18 cellular contexts compared by ENCODE assay signal in genomic region chr12:21559855-21560569, GRCh38. TPM values are rescaled to one million over a fixed set of nuclear protein-coding genes. Genes with fewer than 3 reads are reported as not detected.
DNase-seq lines count a peak whose midpoint lies in the region; ATAC-seq and TF ChIP-seq lines count a peak whose summit lies in the region.
"Had no signal": no experiment of that assay in that cellular context is flagged by ENCODE, and none has a peak within 500 bp of the region (broad histone marks: within the 10 kb centered on the region; RNA-seq: fewer than 3 reads in every experiment).

No MANE protein-coding gene starts in this region.

- H3K4me3 ChIP-seq in RWPE2 (ENCODE audit: severe bottlenecking) (no peak overlapping the region), psoas muscle (no peak overlapping the region)

- peak; percentile 61 to 67 for ATAC-seq in activated CD4-positive, CD25-positive, alpha-beta regulatory T cell treated with anti-CD3 and anti-CD28 coated beads, Interleukin-2, amount 50 U/mL, for 24 hours
- ATAC-seq in RWPE2 (ENCODE audit: low read depth), result peak; percentile 99
- peak; percentile 90 for ATAC-seq in esophagus mucosa
- ATAC-seq in psoas muscle, result peak in 3 of 4 donors; percentile 63 to 70 (median 65)
- ATAC-seq: naive thymus-derived CD4-positive, alpha-beta T cell had no signal

- intact Hi-C loops in psoas muscle (cut with DNase I), result no loop called here

- TF ChIP-seq CTCF in RWPE2 (IDR thresholded peaks at IDR 0.05; ENCODE audit: poor library complexity, severe bottlenecking) (no peak), psoas muscle (IDR thresholded peaks at IDR 0.05) (no peak)

- WGBS in psoas muscle, 3 donors, result 38 to 61% (median 39%) methylated on average over 7 of the region's 7 CpGs

- peaks cover 16% of the 10 kb centered on the region for H3K4me1 ChIP-seq in RWPE2 (ENCODE audit: insufficient read depth, poor library complexity, severe bottlenecking)
- H3K4me1 ChIP-seq in psoas muscle, result no peaks in the 10 kb centered on the region

- no peaks in the 10 kb centered on the region for H3K9me3 ChIP-seq in RWPE2 (ENCODE audit: severe bottlenecking)
- no peaks in the 10 kb centered on the region for H3K9me3 ChIP-seq in psoas muscle

- no peaks in the 10 kb centered on the region for H3K36me3 ChIP-seq in RWPE2 (ENCODE audit: low read depth)
- no peaks in the 10 kb centered on the region for H3K36me3 ChIP-seq in psoas muscle (ENCODE audit: insufficient read depth in 1 of 2, low read depth in 1 of 2)

- peak overlapping the region; percentile 67 for H3K27ac ChIP-seq in RWPE2 (ENCODE audit: poor library complexity, severe bottlenecking)
- H3K27ac ChIP-seq in psoas muscle, result no peak overlapping the region
- H3K27ac ChIP-seq: HL-60, VCaP had no signal

- no peak for DNase-seq in activated CD4-positive, CD25-positive, alpha-beta regulatory T cell treated with anti-CD3 and anti-CD28 coated beads, Interleukin-2, amount 50 U/mL, for 72 hours
- DNase-seq in RWPE2 (ENCODE audit: low spot score) (no peak), psoas muscle (no peak), Kasumi-1 (lab: John Stamatoyannopoulos, UW) (no peak), NCI-H69 (lab: John Stamatoyannopoulos, UW) (no peak)
- no peak for DNase-seq in stimulated activated CD8-positive, alpha-beta memory T cell treated with anti-CD3 and anti-CD28 coated beads, Interleukin-4, amount 100 ng/mL, for 48 hours
- DNase-seq: Calu3; islet precursor cell; naive thymus-derived CD4-positive, alpha-beta T cell; NCI-H446 treated with DMSO at 0.1 percent for 48 hours had no signal

- H3K27me3 ChIP-seq in RWPE2 (ENCODE audit: insufficient read depth, poor library complexity, severe bottlenecking) (no peaks in the 10 kb centered on the region), psoas muscle (ENCODE audit: insufficient read depth in 3 of 3, low read length in 2 of 3) (no peaks in the 10 kb centered on the region)

RNA-seq across cellular contexts. Expression of gene SPX, which starts 33.9 kb away (rescaled TPM):
- 0.08 TPM for total RNA-seq in esophagus mucosa
- total RNA-seq in psoas muscle, result 10 to 100 TPM in 1 of 4 donors, 1 to 10 TPM in 2, under 1 TPM in 1; 0.59 to 17.1 (median 3.5) TPM
- polyA plus RNA-seq in psoas muscle, result 1 to 10 TPM in 2 of 3 donors, under 1 TPM in 1; 0.66 to 2.4 (median 2.1) TPM
- total RNA-seq: Calu3 had no signal

RNA-seq across cellular contexts. Expression of gene GYS2, which starts 44.6 kb away (rescaled TPM):
- 0.68 TPM for total RNA-seq in esophagus mucosa
- total RNA-seq in psoas muscle, result under 1 TPM in 1 of 4 donors, not detected in 3; 0.09 TPM
- polyA plus RNA-seq in psoas muscle, result under 1 TPM in 1 of 3 donors, not detected in 2; 0.03 TPM
- total RNA-seq: A172, Calu3, cerebellum, frontal cortex, skeletal muscle tissue had no signal
- polyA plus RNA-seq: naive thymus-derived CD4-positive, alpha-beta T cell had no signal

RNA-seq across cellular contexts. Expression of gene GOLT1B, which starts 58.4 kb away (rescaled TPM):
- total RNA-seq in esophagus mucosa (15.1 TPM), psoas muscle (10 to 100 TPM; 14.0 to 30.5 (median 19.9) TPM)
- 10 to 100 TPM; 17.8 to 62.2 (median 39.4) TPM for polyA plus RNA-seq in psoas muscle

RNA-seq across cellular contexts. Expression of gene RECQL, which starts 58.6 kb away (rescaled TPM):
- total RNA-seq in esophagus mucosa (16.7 TPM), psoas muscle (10 to 100 TPM; 13.2 to 16.3 (median 13.5) TPM)
- polyA plus RNA-seq in psoas muscle, result 10 to 100 TPM in 2 of 3 donors, 1 to 10 TPM in 1; 9.0 to 36.6 (median 12.4) TPM
